ENCODE assay signal across 1 cellular context in the genomic region with DNA sequence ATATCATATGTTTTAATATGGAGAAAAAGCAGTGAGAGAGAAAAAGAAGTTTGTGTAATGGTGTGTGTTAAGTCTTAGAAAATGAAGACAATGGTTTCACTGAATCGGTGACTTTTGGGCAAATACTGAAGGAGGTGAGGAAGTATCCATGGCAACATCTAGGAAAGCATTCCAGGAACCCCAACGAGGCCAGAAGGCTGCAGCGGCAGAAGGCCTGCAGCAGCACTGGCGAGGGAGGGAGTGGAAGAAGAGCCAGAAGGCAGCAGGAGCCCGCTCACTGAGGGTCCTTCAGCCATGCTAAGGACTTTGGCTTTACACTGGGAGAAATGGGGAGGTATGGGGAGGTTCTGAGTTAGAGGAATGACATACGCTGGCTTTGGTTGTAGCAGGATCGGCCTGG.
TF ChIP-seq lines count a peak whose summit lies in the region.

No MANE protein-coding gene starts in this region.

TF ChIP-seq in IMR-90, 13 proteins besides CTCF, POLR2A, EP300 and RAD21:
- TF ChIP-seq MAZ (IDR thresholded peaks at IDR 0.05; ENCODE audit: borderline replicate concordance, low read depth, low read length): no peak
- TF ChIP-seq MXI1 (IDR thresholded peaks at IDR 0.05; ENCODE audit: borderline replicate concordance, low read depth, low read length): no peak
- TF ChIP-seq, protein P1, sequence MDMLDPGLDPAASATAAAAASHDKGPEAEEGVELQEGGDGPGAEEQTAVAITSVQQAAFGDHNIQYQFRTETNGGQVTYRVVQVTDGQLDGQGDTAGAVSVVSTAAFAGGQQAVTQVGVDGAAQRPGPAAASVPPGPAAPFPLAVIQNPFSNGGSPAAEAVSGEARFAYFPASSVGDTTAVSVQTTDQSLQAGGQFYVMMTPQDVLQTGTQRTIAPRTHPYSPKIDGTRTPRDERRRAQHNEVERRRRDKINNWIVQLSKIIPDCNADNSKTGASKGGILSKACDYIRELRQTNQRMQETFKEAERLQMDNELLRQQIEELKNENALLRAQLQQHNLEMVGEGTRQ (IDR thresholded peaks at IDR 0.05; ENCODE audit: low read depth, low read length): no peak
- TF ChIP-seq, protein P2, sequence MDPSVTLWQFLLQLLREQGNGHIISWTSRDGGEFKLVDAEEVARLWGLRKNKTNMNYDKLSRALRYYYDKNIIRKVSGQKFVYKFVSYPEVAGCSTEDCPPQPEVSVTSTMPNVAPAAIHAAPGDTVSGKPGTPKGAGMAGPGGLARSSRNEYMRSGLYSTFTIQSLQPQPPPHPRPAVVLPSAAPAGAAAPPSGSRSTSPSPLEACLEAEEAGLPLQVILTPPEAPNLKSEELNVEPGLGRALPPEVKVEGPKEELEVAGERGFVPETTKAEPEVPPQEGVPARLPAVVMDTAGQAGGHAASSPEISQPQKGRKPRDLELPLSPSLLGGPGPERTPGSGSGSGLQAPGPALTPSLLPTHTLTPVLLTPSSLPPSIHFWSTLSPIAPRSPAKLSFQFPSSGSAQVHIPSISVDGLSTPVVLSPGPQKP (IDR thresholded peaks at IDR 0.05; ENCODE audit: borderline replicate concordance, low read depth, low read length): no peak
